1 cellular context compared by ENCODE assay signal in the genomic region with DNA sequence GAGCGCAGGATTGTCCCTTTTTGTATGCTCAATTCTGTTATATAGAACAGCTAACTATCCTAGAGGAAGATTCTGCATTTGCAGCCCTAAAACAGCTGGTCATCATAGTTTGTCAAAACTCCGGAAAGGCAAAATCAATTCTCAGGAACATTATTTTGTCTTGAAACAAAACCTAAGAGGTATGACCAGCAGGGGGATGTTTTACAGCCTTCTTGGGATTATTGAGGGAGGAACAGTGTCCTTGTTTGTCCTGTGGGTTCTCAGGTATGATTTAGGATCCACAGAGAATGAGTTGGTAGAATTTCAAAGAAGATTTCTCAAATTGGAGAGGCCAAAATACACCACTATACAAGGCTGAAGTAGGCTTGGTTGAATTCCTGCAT.
TF ChIP-seq lines count a peak whose summit lies in the region.

No MANE protein-coding gene starts in this region.

TF ChIP-seq in HCT116, 20 proteins besides CTCF, POLR2A, EP300 and RAD21:
- TF ChIP-seq, protein P1, sequence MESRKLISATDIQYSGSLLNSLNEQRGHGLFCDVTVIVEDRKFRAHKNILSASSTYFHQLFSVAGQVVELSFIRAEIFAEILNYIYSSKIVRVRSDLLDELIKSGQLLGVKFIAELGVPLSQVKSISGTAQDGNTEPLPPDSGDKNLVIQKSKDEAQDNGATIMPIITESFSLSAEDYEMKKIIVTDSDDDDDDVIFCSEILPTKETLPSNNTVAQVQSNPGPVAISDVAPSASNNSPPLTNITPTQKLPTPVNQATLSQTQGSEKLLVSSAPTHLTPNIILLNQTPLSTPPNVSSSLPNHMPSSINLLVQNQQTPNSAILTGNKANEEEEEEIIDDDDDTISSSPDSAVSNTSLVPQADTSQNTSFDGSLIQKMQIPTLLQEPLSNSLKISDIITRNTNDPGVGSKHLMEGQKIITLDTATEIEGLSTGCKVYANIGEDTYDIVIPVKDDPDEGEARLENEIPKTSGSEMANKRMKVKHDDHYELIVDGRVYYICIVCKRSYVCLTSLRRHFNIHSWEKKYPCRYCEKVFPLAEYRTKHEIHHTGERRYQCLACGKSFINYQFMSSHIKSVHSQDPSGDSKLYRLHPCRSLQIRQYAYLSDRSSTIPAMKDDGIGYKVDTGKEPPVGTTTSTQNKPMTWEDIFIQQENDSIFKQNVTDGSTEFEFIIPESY (IDR thresholded peaks at IDR 0.05; ENCODE audit: extremely low read depth, insufficient replicate concordance, low read length): no peak
- no peak for TF ChIP-seq SIN3A (IDR thresholded peaks at IDR 0.05; ENCODE audit: low read depth)
- no peak for TF ChIP-seq TCF7L2 (IDR thresholded peaks at IDR 0.05; ENCODE audit: borderline replicate concordance, extremely low read depth, insufficient read depth, insufficient read length)
- TF ChIP-seq SP1 (IDR thresholded peaks at IDR 0.05; ENCODE audit: low read depth): no peak
- TF ChIP-seq CEBPB (IDR thresholded peaks at IDR 0.05; ENCODE audit: low read depth): no peak
- no peak for TF ChIP-seq CBX3 (IDR thresholded peaks at IDR 0.05; ENCODE audit: low read depth)
